In genomic region chr6:89611666-89612065, GRCh38 we compare ENCODE assay signal across 16 cellular contexts. TPM values are rescaled to one million over a fixed set of nuclear protein-coding genes. Genes with fewer than 3 reads are reported as not detected.
DNase-seq lines count a peak whose midpoint lies in the region; ATAC-seq and TF ChIP-seq lines count a peak whose summit lies in the region.
"Had no signal": no experiment of that assay in that cellular context is flagged by ENCODE, and none has a peak within 500 bp of the region (broad histone marks: within the 10 kb centered on the region; RNA-seq: fewer than 3 reads in every experiment).

No MANE protein-coding gene starts in this region.

- TF ChIP-seq POLR2A in heart left ventricle (IDR thresholded peaks at IDR 0.05) = no peak

- H3K4me3 ChIP-seq in heart left ventricle = no peak overlapping the region
- no peak overlapping the region for H3K4me3 ChIP-seq in tibial artery
- H3K4me3 ChIP-seq: neural progenitor cell, PC-9, vagina had no signal

- TF ChIP-seq CTCF in RWPE1 (conservative IDR thresholded peaks at IDR 0.05; ENCODE audit: low read depth) (no peak), heart left ventricle (IDR thresholded peaks at IDR 0.05) (no peak), tibial artery (IDR thresholded peaks at IDR 0.05) (no peak)

- no peaks in the 10 kb centered on the region for H3K9me3 ChIP-seq in heart left ventricle
- no peaks in the 10 kb centered on the region for H3K9me3 ChIP-seq in tibial artery
- H3K9me3 ChIP-seq: vagina had no signal

- ATAC-seq in heart left ventricle = no peak

- CTCF ChIA-PET in RWPE1 (lab: Yijun Ruan, JAX) = no interaction called here

- POLR2A ChIA-PET in RWPE1 (lab: Yijun Ruan, JAX; ENCODE audit: low non-redundant PET) = no interaction called here

- H3K27ac ChIP-seq in RWPE1 = no peak overlapping the region
- no peak overlapping the region for H3K27ac ChIP-seq in heart left ventricle
- H3K27ac ChIP-seq in tibial artery = no peak overlapping the region
- H3K27ac ChIP-seq: neural progenitor cell, PC-9, vagina had no signal

- intact Hi-C loops in heart left ventricle (cut with DNase I) = loop anchor here in 4 of 10 donors (2.0 to 5.0 kb wide), 2 partner anchors 179 kb away; partner anchors contain the start of gene ANKRD6 (in 4 of the 4)
- intact Hi-C loops in tibial artery (cut with DNase I; ENCODE audit: low total_unique reads) = no loop called here

- DNase-seq in AG20443 (ENCODE audit: low spot score) = peak; percentile 49
- peak; percentile 19 for DNase-seq in HK-2 (ENCODE audit: unreplicated experiment)
- peak; percentile 69 for DNase-seq in astrocyte of the hippocampus (ENCODE audit: low read depth, low spot score)
- DNase-seq in iris pigment epithelial cell (ENCODE audit: low read depth) = peak; percentile 29
- no peak for DNase-seq in RWPE1 (ENCODE audit: low spot score)
- DNase-seq in NCI-H2196 treated with DMSO at 0.1 percent for 48 hours (lab: John Stamatoyannopoulos, UW; ENCODE audit: unreplicated experiment) = no peak
- no peak for DNase-seq in heart left ventricle
- DNase-seq in tibial artery = no peak
- DNase-seq: activated effector memory CD4-positive, alpha-beta T cell treated with Interleukin-2 at 50 U/mL for 16 hours; anterior cingulate cortex; DMS153; NCI-H2029 treated with DMSO at 0.1 percent for 48 hours; NCI-H510A treated with DMSO at 0.1 percent for 48 hours; PC-9 had no signal

- H3K36me3 ChIP-seq in heart left ventricle = peaks cover 0 to 17% (median 0%) of the 10 kb centered on the region in 9 donors
- H3K36me3 ChIP-seq in tibial artery = peaks cover 0 to 21% (median 5%) of the 10 kb centered on the region in 3 donors
- H3K36me3 ChIP-seq: neural progenitor cell, vagina had no signal

- H3K27me3 ChIP-seq in heart left ventricle (no peaks in the 10 kb centered on the region), tibial artery (no peaks in the 10 kb centered on the region)
- H3K27me3 ChIP-seq: neural progenitor cell, vagina had no signal

- H3K4me1 ChIP-seq in heart left ventricle = peaks cover 0 to 4% (median 0%) of the 10 kb centered on the region in 12 donors
- no peaks in the 10 kb centered on the region for H3K4me1 ChIP-seq in tibial artery
- H3K4me1 ChIP-seq: vagina had no signal

RNA-seq across cellular contexts. Expression of gene LYRM2, which starts 26.9 kb away (rescaled TPM):
- total RNA-seq in heart left ventricle = 10 to 100 TPM; 15.2 to 50.0 (median 44.3) TPM
- polyA plus RNA-seq in heart left ventricle = 10 to 100 TPM; 16.9 to 35.7 TPM

Comparison
In these comparisons a context has a peak if more than half of its experiments do, and no peak if none do; other contexts are left out.
1. DNase-seq: peak in AG20443 (single experiment), HK-2 (single experiment), astrocyte of the hippocampus (single experiment) and iris pigment epithelial cell (single experiment); none in RWPE1 (single experiment), NCI-H2196 treated with DMSO at 0.1 percent for 48 hours (single experiment), heart left ventricle (0 of 5) and tibial artery (0 of 2).